ENCODE assay signal across 9 cellular contexts in the genomic region with DNA sequence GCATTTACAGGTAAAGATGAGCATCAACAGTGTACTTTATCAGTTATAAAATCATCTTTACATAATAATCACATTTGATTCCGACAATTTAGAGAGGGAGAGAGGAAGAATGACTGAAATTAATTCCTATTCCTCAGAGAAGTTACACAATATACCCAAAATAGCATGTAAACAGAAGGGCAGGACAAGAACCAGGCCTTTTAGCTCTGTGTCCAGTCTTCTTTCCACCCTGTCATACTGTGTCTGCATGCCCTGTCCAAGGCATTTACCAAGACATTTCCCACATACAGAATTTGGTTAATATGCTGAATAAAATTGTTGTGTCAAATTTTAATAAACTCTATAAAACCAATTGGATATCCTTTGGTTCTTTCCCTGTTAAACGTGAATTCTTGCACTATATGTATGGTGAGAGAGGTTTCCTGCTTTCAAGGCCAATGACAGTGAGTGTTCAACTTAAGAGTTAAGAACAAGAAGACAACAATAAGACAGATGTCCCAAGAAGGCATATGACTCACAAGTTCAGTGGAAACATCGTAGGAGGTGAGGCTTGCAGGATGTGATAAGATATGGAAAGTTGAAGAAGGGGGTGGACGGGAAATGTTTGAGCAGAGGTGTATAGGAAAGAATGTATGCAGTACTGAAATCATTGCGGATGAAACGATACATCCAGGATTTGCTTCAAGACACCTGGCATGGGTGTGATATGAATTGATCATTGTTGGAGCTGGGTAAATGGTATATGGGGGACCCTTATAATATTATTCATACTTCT. TPM values are rescaled to one million over a fixed set of nuclear protein-coding genes. Genes with fewer than 3 reads are reported as not detected.
DNase-seq lines count a peak whose midpoint lies in the region; ATAC-seq lines count a peak whose summit lies in the region.
"Had no signal": no experiment of that assay in that cellular context is flagged by ENCODE, and none has a peak within 500 bp of the region (broad histone marks: within the 10 kb centered on the region; RNA-seq: fewer than 3 reads in every experiment).

No MANE protein-coding gene starts in this region.

- peak; percentile 49 to 82 for ATAC-seq in right cardiac atrium
- ATAC-seq in stimulated activated naive CD8-positive, alpha-beta T cell treated with anti-CD3 and anti-CD28 coated beads, Interleukin-15, Interleukin-2, amounts not matched to agents 100 U/mL and 50 U/mL, for 24 hours = peak; percentile 82
- no peak for ATAC-seq in HG03565 (IDR thresholded peaks at IDR 0.05; ENCODE audit: unreplicated experiment)

- intact Hi-C loops in right cardiac atrium (cut with DNase I) = no loop called here

- no peak overlapping the region for H3K4me3 ChIP-seq in right cardiac atrium (ENCODE audit: low read length)

- no peak overlapping the region for H3K27ac ChIP-seq in right cardiac atrium (ENCODE audit: low read length)

- H3K27me3 ChIP-seq in right cardiac atrium (ENCODE audit: control insufficient read depth, insufficient read depth) = no peaks in the 10 kb centered on the region

- no peaks in the 10 kb centered on the region for H3K9me3 ChIP-seq in right cardiac atrium (ENCODE audit: control insufficient read depth, low read length)

- WGBS in right cardiac atrium = 52% methylated on average over 6 of the region's 6 CpGs

- DNase-seq in activated T-cell treated with anti-CD3 and anti-CD28 coated beads for 24 hours (ENCODE audit: low read depth) = peak; percentile 65
- no peak for DNase-seq in activated T-cell treated with anti-CD3 and anti-CD28 coated beads, Interleukin-2, amount 50 U/mL, for 1 hour
- peak; percentile 34 for DNase-seq in activated T-cell treated with anti-CD3 and anti-CD28 coated beads for 48 hours (ENCODE audit: low read depth)
- DNase-seq in right cardiac atrium = no peak
- peak; percentile 44 for DNase-seq in stimulated activated naive CD8-positive, alpha-beta T cell treated with anti-CD3 and anti-CD28 coated beads, Interleukin-15, Interleukin-2, amounts not matched to agents 100 U/mL and 50 U/mL, for 24 hours
- no peak for DNase-seq in AML-193 (lab: John Stamatoyannopoulos, UW)
- no peak for DNase-seq in SIG-M5 treated with dmso at 0.1 percent for 504 hours (lab: John Stamatoyannopoulos, UW; ENCODE audit: unreplicated experiment)
- DNase-seq: T1000 had no signal

- H3K4me1 ChIP-seq in right cardiac atrium (ENCODE audit: control insufficient read depth, insufficient read depth, low read length) = peaks cover 6% of the 10 kb centered on the region

RNA-seq across cellular contexts. Expression of a gene that starts 20.8 kb away (rescaled TPM):
- 1 to 10 TPM; 3.4 to 5.6 (median 5.2) TPM for total RNA-seq in right cardiac atrium
- 1.4 TPM for polyA plus RNA-seq in right cardiac atrium

Comparison
In these comparisons a context has a peak if more than half of its experiments do, and no peak if none do; other contexts are left out.
1. DNase-seq: peak in activated T-cell treated with anti-CD3 and anti-CD28 coated beads for 24 hours (single experiment), activated T-cell treated with anti-CD3 and anti-CD28 coated beads for 48 hours (single experiment) and stimulated activated naive CD8-positive, alpha-beta T cell treated with anti-CD3 and anti-CD28 coated beads, Interleukin-15, Interleukin-2, amounts not matched to agents 100 U/mL and 50 U/mL, for 24 hours (single experiment); none in activated T-cell treated with anti-CD3 and anti-CD28 coated beads, Interleukin-2, amount 50 U/mL, for 1 hour (single experiment), right cardiac atrium (0 of 3), AML-193 (0 of 2) and SIG-M5 treated with dmso at 0.1 percent for 504 hours (single experiment).